In the genomic region with DNA sequence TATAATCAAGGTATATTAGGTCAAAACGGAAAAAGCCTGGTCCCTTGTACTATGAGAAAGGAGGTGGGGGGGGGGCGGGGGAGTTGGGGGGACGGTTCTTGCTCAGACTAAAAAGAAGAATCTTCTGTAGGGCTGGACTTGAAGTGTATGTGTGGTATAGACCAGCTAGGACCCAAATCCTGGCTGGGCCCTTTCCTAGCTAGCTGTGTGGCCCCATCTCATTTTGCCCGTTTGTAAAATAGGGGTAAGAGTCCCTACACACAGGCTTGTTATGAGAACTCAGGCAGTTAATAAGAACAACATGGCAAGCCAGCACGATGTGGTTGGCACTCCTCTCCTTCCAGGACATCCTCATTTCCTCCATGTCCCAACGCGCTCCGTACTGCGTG, we compare ENCODE assay signal across 9 cellular contexts. TPM values are rescaled to one million over a fixed set of nuclear protein-coding genes. Genes with fewer than 3 reads are reported as not detected.
DNase-seq lines count a peak whose midpoint lies in the region; ATAC-seq and TF ChIP-seq lines count a peak whose summit lies in the region.
"Had no signal": no experiment of that assay in that cellular context is flagged by ENCODE, and none has a peak within 500 bp of the region (broad histone marks: within the 10 kb centered on the region; RNA-seq: fewer than 3 reads in every experiment).

No MANE protein-coding gene starts in this region.

- POLR2A ChIA-PET in AG04450 (lab: Yijun Ruan, JAX) = interaction anchor here (3.1 to 3.9 kb wide), 2 partner anchors 36 to 47 kb away, joined by 14 to 21 read pairs; no protein-coding TSS in a partner anchor

- in situ Hi-C loops in G401 (cut with HindIII; ENCODE audit: low sequenced_read_pairs) = no loop called here

- H3K4me3 Mint-ChIP-seq in naive B cell = peak overlapping the region in 5 of 8 donors; percentile 30 to 90 (median 68)

- peaks cover 0 to 1% (median 0%) of the 10 kb centered on the region in 7 donors for H3K9me3 Mint-ChIP-seq in naive B cell

- intact Hi-C loops in dorsolateral prefrontal cortex (cut with DNase I) = no loop called here

- WGBS in HUES64 = 32% methylated on average over 9 of the region's 9 CpGs

- H3K4me3 ChIP-seq in AG04450 (ENCODE audit: low read depth, low read length) (peak overlapping the region; percentile 86), HUES64 (ENCODE audit: low read length) (peak overlapping the region; percentile 62), dorsolateral prefrontal cortex (peak overlapping the region in 50 of 59 donors; percentile 8 to 76 (median 55))

- H3K27ac ChIP-seq in AG04450 (ENCODE audit: low read depth, low read length) = peak overlapping the region; percentile 97
- no peak overlapping the region for H3K27ac ChIP-seq in HUES64 (ENCODE audit: low read depth, low read length)
- no peak overlapping the region for H3K27ac ChIP-seq in dorsolateral prefrontal cortex

- peaks cover 45 to 70% (median 53%) of the 10 kb centered on the region in 3 donors for H3K27me3 Mint-ChIP-seq in naive B cell

- no peak overlapping the region for H3K27ac Mint-ChIP-seq in naive B cell

- H3K36me3 ChIP-seq in HUES64 (ENCODE audit: insufficient read depth, low read length) = no peaks in the 10 kb centered on the region

- no peak for TF ChIP-seq CTCF in AG04450 (IDR thresholded peaks at IDR 0.05; ENCODE audit: low read depth, low read length)
- no peak for TF ChIP-seq CTCF in dorsolateral prefrontal cortex (IDR thresholded peaks at IDR 0.05 in 54 of 56, conservative IDR thresholded peaks at IDR 0.05 in 2 of 56; ENCODE audit: low read depth in 1 of 56, partially characterized antibody in 56 of 56)

- H3K9ac ChIP-seq in HUES64 (ENCODE audit: low read depth, low read length) = peak overlapping the region; percentile 9; the same call in 1 of the 2 replicates

- H3K36me3 Mint-ChIP-seq in naive B cell = no peaks in the 10 kb centered on the region

- peaks cover 21% of the 10 kb centered on the region for H3K4me1 ChIP-seq in HUES64 (ENCODE audit: insufficient read depth, low read length)

- CTCF ChIA-PET in AG04450 (lab: Charles Lee) = interaction anchor here (0.8 to 7.5 kb wide), 3 partner anchors 47 to 684 kb away, joined by 3 to 53 read pairs (median 23); no protein-coding TSS in a partner anchor

- H3K9me3 ChIP-seq in AG04450 (ENCODE audit: control insufficient read depth, insufficient read depth, low read length) = no peaks in the 10 kb centered on the region; the same call in 1 of the 2 replicates
- no peaks in the 10 kb centered on the region for H3K9me3 ChIP-seq in HUES64 (ENCODE audit: insufficient read depth, low read depth, low read length)

- ATAC-seq in naive B cell (ENCODE audit: low read depth in 2 of 2) = no peak
- no peak for ATAC-seq in HG03139 (IDR thresholded peaks at IDR 0.05; ENCODE audit: unreplicated experiment)
- no peak for ATAC-seq in HG02642 (IDR thresholded peaks at IDR 0.05; ENCODE audit: poor library complexity, unreplicated experiment)

- no peaks in the 10 kb centered on the region for H3K27me3 ChIP-seq in AG04450 (ENCODE audit: control insufficient read depth, insufficient read depth, low read length)
- peaks cover 47% of the 10 kb centered on the region for H3K27me3 ChIP-seq in HUES64 (ENCODE audit: insufficient read depth, low read length)
- H3K27me3 ChIP-seq in dorsolateral prefrontal cortex = peaks cover 0 to 79% (median 44%) of the 10 kb centered on the region in 45 donors

- peaks cover 11 to 21% (median 12%) of the 10 kb centered on the region in 3 donors for H3K4me1 Mint-ChIP-seq in naive B cell

- DNase-seq in AG04450 (ENCODE audit: low read depth, low spot score) (no peak), dorsolateral prefrontal cortex (no peak), naive B cell (no peak), G401 (ENCODE audit: low spot score) (no peak), NCI-H1105 (lab: John Stamatoyannopoulos, UW) (no peak)

RNA-seq across cellular contexts. Expression of a gene that starts 1.1 kb away (rescaled TPM):
- polyA plus RNA-seq in AG04450 (2011; rRNA removed) (22.8 and 32.5 TPM in 2 replicates), naive B cell (ENCODE audit: low read depth in 6 of 6) (under 1 TPM in 1 of 6 donors, not detected in 5; 0.27 TPM)
- 28.4 and 52.5 TPM in 2 replicates for polyA minus RNA-seq in AG04450 (2011; rRNA and poly(A)+ RNA removed)
- 2.4 TPM for polyA plus RNA-seq in HUES64 (2013, experiment 1 of 2)
- 0.95 TPM for polyA plus RNA-seq in HUES64 (2013, experiment 2 of 2)
- total RNA-seq in dorsolateral prefrontal cortex = 1 to 10 TPM in 9 of 120 experiments, under 1 TPM in 15, not detected in 96; 0.22 to 2.5 (median 0.81) TPM
- total RNA-seq in G401 (2014; rRNA removed; shearing (Covaris generic)) = 97.2 and 126 TPM in 2 replicates
- total RNA-seq: NCI-H460 had no signal

Comparison
In these comparisons a context has a peak if more than half of its experiments do, and no peak if none do; other contexts are left out.
1. RNA of a gene that starts 1.1 kb away (total RNA-seq): 97.2 to 126 TPM in G401; 0.22 to 2.5 TPM in dorsolateral prefrontal cortex; every median in the first group is over 10 times any median in the second.
2. Peak in every context shown above with its lines, with median percentiles within 50 percentile points of each other: H3K4me3 ChIP-seq.